Comparison of ENCODE assay signal across 19 cellular contexts in genomic region chr20:33009214-33010132, GRCh38. TPM values are rescaled to one million over a fixed set of nuclear protein-coding genes. Genes with fewer than 3 reads are reported as not detected.
DNase-seq lines count a peak whose midpoint lies in the region; ATAC-seq and TF ChIP-seq lines count a peak whose summit lies in the region.
"Had no signal": no experiment of that assay in that cellular context is flagged by ENCODE, and none has a peak within 500 bp of the region (broad histone marks: within the 10 kb centered on the region; RNA-seq: fewer than 3 reads in every experiment).

No MANE protein-coding gene starts in this region.

- TF ChIP-seq CTCF in activated B cell treated with CpG ODN at 0.5 μM for 24 hours (IDR thresholded peaks at IDR 0.05) (no peak), osteoblast (IDR thresholded peaks at IDR 0.05; ENCODE audit: extremely low read depth, low read depth, low read length) (no peak), foreskin keratinocyte (conservative IDR thresholded peaks at IDR 0.05) (no peak)

- no peaks in the 10 kb centered on the region for H3K9me3 ChIP-seq in osteoblast (ENCODE audit: low read depth, low read length)

- no peak overlapping the region for H3K27ac Mint-ChIP-seq in activated B cell treated with CpG ODN at 0.5 μM for 24 hours
- H3K27ac Mint-ChIP-seq: activated naive CD8-positive, alpha-beta T cell treated with anti-CD3 and anti-CD28 coated beads for 36 hours; activated T-helper 1 cell treated with anti-CD3 and anti-CD28 coated beads, Interleukin-12 subunit alpha, Interleukin-12 subunit beta, Interleukin-2, Interleukin-4 antibody, amounts not matched to agents 30 ng/mL and 10 ng/mL and 1 ng/mL, durations not matched to agents 14 hours and 24 hours and 36 hours had no signal

- CTCF ChIA-PET in activated B cell treated with CpG ODN at 0.5 μM for 24 hours (lab: Charles Lee) = no interaction called here

- DNase-seq in COLO829 (ENCODE audit: low spot score) (peak; percentile 70), NCI-H1092 treated with DMSO at 0.1 percent for 48 hours (lab: John Stamatoyannopoulos, UW) (peak; percentile 45), activated B cell treated with CpG ODN at 0.5 μM for 24 hours (no peak), osteoblast (ENCODE audit: insufficient read length, low spot score, missing footprints) (peak; percentile 77), foreskin keratinocyte (no peak), Right ventricle myocardium inferior (ENCODE audit: missing footprints) (no peak), NCI-H1105 treated with DMSO at 0.1 percent for 48 hours (lab: John Stamatoyannopoulos, UW) (no peak)
- DNase-seq: activated CD4-positive, CD25-positive, alpha-beta regulatory T cell treated with anti-CD3 and anti-CD28 coated beads, Interleukin-2, amount 50 U/mL, for 72 hours; activated naive CD8-positive, alpha-beta T cell treated with anti-CD3 and anti-CD28 coated beads for 36 hours; left ventricle myocardium superior; NCI-H1930; NCI-H510A treated with DMSO at 0.1 percent for 48 hours; OCI-M1 had no signal

- ATAC-seq in activated B cell treated with CpG ODN at 0.5 μM for 24 hours (ENCODE audit: low read depth) (peak; percentile 21), foreskin keratinocyte (no peak), Right ventricle myocardium inferior (no peak)
- ATAC-seq: K562, left ventricle myocardium superior had no signal

- no peaks in the 10 kb centered on the region for H3K27me3 Mint-ChIP-seq in activated B cell treated with CpG ODN at 0.5 μM for 24 hours
- H3K27me3 Mint-ChIP-seq: activated naive CD8-positive, alpha-beta T cell treated with anti-CD3 and anti-CD28 coated beads for 36 hours had no signal

- no peaks in the 10 kb centered on the region for H3K4me1 Mint-ChIP-seq in activated B cell treated with CpG ODN at 0.5 μM for 24 hours

- peaks cover 3% of the 10 kb centered on the region for H3K9me3 Mint-ChIP-seq in activated B cell treated with CpG ODN at 0.5 μM for 24 hours

- intact Hi-C loops in activated B cell treated with CpG ODN at 0.5 μM for 24 hours (cut with micrococcal nuclease) = loop anchor here (5.0 kb wide), 1 partner anchor 37 kb away; no protein-coding TSS in a partner anchor
- intact Hi-C loops in Right ventricle myocardium inferior (cut with DNase I) = no loop called here

- no peaks in the 10 kb centered on the region for H3K36me3 ChIP-seq in osteoblast (ENCODE audit: insufficient read depth, low read length)

- no peak overlapping the region for H3K4me3 Mint-ChIP-seq in activated B cell treated with CpG ODN at 0.5 μM for 24 hours
- H3K4me3 Mint-ChIP-seq: activated naive CD8-positive, alpha-beta T cell treated with anti-CD3 and anti-CD28 coated beads for 36 hours; activated T-helper 1 cell treated with anti-CD3 and anti-CD28 coated beads, Interleukin-12 subunit alpha, Interleukin-12 subunit beta, Interleukin-2, Interleukin-4 antibody, amounts not matched to agents 30 ng/mL and 10 ng/mL and 1 ng/mL, durations not matched to agents 14 hours and 24 hours and 36 hours had no signal

- H3K4me3 ChIP-seq in osteoblast (ENCODE audit: insufficient read depth, low read length) = no peak overlapping the region
- H3K4me3 ChIP-seq: K562 had no signal

- no peak overlapping the region for H3K27ac ChIP-seq in osteoblast (ENCODE audit: low read depth, low read length)
- H3K27ac ChIP-seq in foreskin keratinocyte = no peak overlapping the region

- H3K79me2 ChIP-seq in osteoblast (ENCODE audit: insufficient read depth, low read length) = no peaks in the 10 kb centered on the region

- H2AFZ ChIP-seq in osteoblast (ENCODE audit: low read length) = no peak overlapping the region

- no peak overlapping the region for H3K4me2 ChIP-seq in osteoblast (ENCODE audit: insufficient read depth, low read length)

- peaks cover 5% of the 10 kb centered on the region for H3K27me3 ChIP-seq in osteoblast (ENCODE audit: insufficient read depth, low read length)
- H3K27me3 ChIP-seq in foreskin keratinocyte = peaks cover 6% of the 10 kb centered on the region

- H4K20me1 ChIP-seq in osteoblast (ENCODE audit: insufficient read depth, low read length) = no peaks in the 10 kb centered on the region

- H3K36me3 Mint-ChIP-seq in activated B cell treated with CpG ODN at 0.5 μM for 24 hours (ENCODE audit: low read depth) = no peaks in the 10 kb centered on the region

- H3K4me1 ChIP-seq in osteoblast (ENCODE audit: insufficient read depth, low read length) (no peaks in the 10 kb centered on the region), foreskin keratinocyte (no peaks in the 10 kb centered on the region)

- POLR2A ChIA-PET in activated B cell treated with CpG ODN at 0.5 μM for 24 hours (lab: Charles Lee) = interaction anchor here (1.5 kb wide), 1 partner anchor 37 kb away, joined by 4 read pairs; no protein-coding TSS in a partner anchor

RNA-seq across cellular contexts. Expression of gene BPIFB2, which starts 2.0 kb away (rescaled TPM):
- total RNA-seq in activated B cell treated with CpG ODN at 0.5 μM for 24 hours = not detected in 2 replicates
- total RNA-seq in osteoblast = not detected in 2 replicates
- total RNA-seq in foreskin keratinocyte = not detected in 2 replicates
- polyA plus RNA-seq in foreskin keratinocyte = not detected in 2 replicates
- total RNA-seq in Right ventricle myocardium inferior = not detected
- total RNA-seq: activated naive CD8-positive, alpha-beta T cell treated with anti-CD3 and anti-CD28 coated beads for 36 hours; activated T-helper 1 cell treated with anti-CD3 and anti-CD28 coated beads, Interleukin-12 subunit alpha, Interleukin-12 subunit beta, Interleukin-2, Interleukin-4 antibody, amounts not matched to agents 30 ng/mL and 10 ng/mL and 1 ng/mL, durations not matched to agents 14 hours and 24 hours and 36 hours; G401; K562; left ventricle myocardium superior; T-helper 2 cell treated with Interferon-gamma antibody and Interleukin-4, amounts not matched to agents 100 ng/mL and 5 ng/mL, for 36 hours; temporal lobe had no signal
- polyA plus RNA-seq: K562 had no signal

RNA-seq across cellular contexts. Expression of gene SUN5, which starts 5.2 kb away (rescaled TPM):
- total RNA-seq in activated B cell treated with CpG ODN at 0.5 μM for 24 hours (not detected in 2 replicates), osteoblast (not detected in 2 replicates), foreskin keratinocyte (not detected in 2 replicates), Right ventricle myocardium inferior (not detected)
- not detected in 2 replicates for polyA plus RNA-seq in foreskin keratinocyte
- total RNA-seq: activated naive CD8-positive, alpha-beta T cell treated with anti-CD3 and anti-CD28 coated beads for 36 hours; activated T-helper 1 cell treated with anti-CD3 and anti-CD28 coated beads, Interleukin-12 subunit alpha, Interleukin-12 subunit beta, Interleukin-2, Interleukin-4 antibody, amounts not matched to agents 30 ng/mL and 10 ng/mL and 1 ng/mL, durations not matched to agents 14 hours and 24 hours and 36 hours; G401; K562; left ventricle myocardium superior; mucosa of gallbladder; T-helper 2 cell treated with Interferon-gamma antibody and Interleukin-4, amounts not matched to agents 100 ng/mL and 5 ng/mL, for 36 hours; temporal lobe had no signal
- polyA plus RNA-seq: K562 had no signal

RNA-seq across cellular contexts. Expression of gene BPIFB6, which starts 22.0 kb away (rescaled TPM):
- total RNA-seq in activated B cell treated with CpG ODN at 0.5 μM for 24 hours (not detected in 2 replicates), osteoblast (not detected in 2 replicates), foreskin keratinocyte (not detected in 2 replicates), Right ventricle myocardium inferior (not detected)
- not detected in 2 replicates for polyA plus RNA-seq in foreskin keratinocyte
- total RNA-seq: activated naive CD8-positive, alpha-beta T cell treated with anti-CD3 and anti-CD28 coated beads for 36 hours; activated T-helper 1 cell treated with anti-CD3 and anti-CD28 coated beads, Interleukin-12 subunit alpha, Interleukin-12 subunit beta, Interleukin-2, Interleukin-4 antibody, amounts not matched to agents 30 ng/mL and 10 ng/mL and 1 ng/mL, durations not matched to agents 14 hours and 24 hours and 36 hours; G401; K562; left ventricle myocardium superior; mucosa of gallbladder; T-helper 2 cell treated with Interferon-gamma antibody and Interleukin-4, amounts not matched to agents 100 ng/mL and 5 ng/mL, for 36 hours; temporal lobe had no signal
- polyA plus RNA-seq: K562 had no signal

RNA-seq across cellular contexts. Expression of gene BPIFB3, which starts 44.2 kb away (rescaled TPM):
- total RNA-seq in activated B cell treated with CpG ODN at 0.5 μM for 24 hours = not detected in 2 replicates
- not detected in 2 replicates for total RNA-seq in osteoblast
- not detected in 2 replicates for total RNA-seq in foreskin keratinocyte
- not detected in 2 replicates for polyA plus RNA-seq in foreskin keratinocyte
- not detected for total RNA-seq in Right ventricle myocardium inferior
- total RNA-seq: activated naive CD8-positive, alpha-beta T cell treated with anti-CD3 and anti-CD28 coated beads for 36 hours; activated T-helper 1 cell treated with anti-CD3 and anti-CD28 coated beads, Interleukin-12 subunit alpha, Interleukin-12 subunit beta, Interleukin-2, Interleukin-4 antibody, amounts not matched to agents 30 ng/mL and 10 ng/mL and 1 ng/mL, durations not matched to agents 14 hours and 24 hours and 36 hours; G401; K562; left ventricle myocardium superior; mucosa of gallbladder; T-helper 2 cell treated with Interferon-gamma antibody and Interleukin-4, amounts not matched to agents 100 ng/mL and 5 ng/mL, for 36 hours; temporal lobe had no signal
- polyA plus RNA-seq: K562 had no signal

Comparison
In these comparisons a context has a peak if more than half of its experiments do, and no peak if none do; other contexts are left out.
1. DNase-seq: peak in COLO829 (single experiment), NCI-H1092 treated with DMSO at 0.1 percent for 48 hours (single experiment) and osteoblast (single experiment); none in activated B cell treated with CpG ODN at 0.5 μM for 24 hours (single experiment), foreskin keratinocyte (0 of 2), Right ventricle myocardium inferior (single experiment) and NCI-H1105 treated with DMSO at 0.1 percent for 48 hours (single experiment).